ENCODE assay signal across 28 cellular contexts in genomic region chr16:87138316-87138715, GRCh38.
"Had no signal": no experiment of that assay in that cellular context is flagged by ENCODE, and none has a peak within 500 bp of the region (broad histone marks: within the 10 kb centered on the region; RNA-seq: fewer than 3 reads in every experiment).

No MANE protein-coding gene starts in this region.

- H3K4me2 ChIP-seq: hepatocyte, neural progenitor cell had no signal

- H3K4me3 ChIP-seq: heart left ventricle, hepatocyte, left ventricle myocardium inferior, lung, mucosa of descending colon, neural progenitor cell, ovary, prostate gland, stomach, testis, thyroid gland, transverse colon, upper lobe of left lung had no signal

- ATAC-seq: heart left ventricle; mucosa of descending colon; naive thymus-derived CD4-positive, alpha-beta T cell; right cardiac atrium; sciatic nerve; stimulated activated naive B cell treated with anti-CD40 and anti-IgM and Interleukin-4, amounts not matched to agents 10 μg/mL and 1 μg/mL and 100 μg/mL, for 72 hours; stimulated activated naive CD8-positive, alpha-beta T cell treated with anti-CD3 and anti-CD28 coated beads, Interleukin-15, Interleukin-2, amounts not matched to agents 100 U/mL and 50 U/mL, for 24 hours had no signal

- H3K79me2 ChIP-seq: hepatocyte had no signal

- H3K27me3 ChIP-seq: heart left ventricle, hepatocyte, neural progenitor cell, ovary, stomach, testis, thyroid gland, transverse colon, upper lobe of left lung had no signal

- H3K36me3 ChIP-seq: heart left ventricle, left ventricle myocardium inferior, neural progenitor cell, neutrophil, ovary, prostate gland, stomach, thyroid gland, transverse colon, upper lobe of left lung had no signal

- H2AFZ ChIP-seq: hepatocyte, neural progenitor cell had no signal

- H3K9ac ChIP-seq: neural progenitor cell had no signal

- H3K4me1 ChIP-seq: heart left ventricle, left ventricle myocardium inferior, prostate gland, stomach, testis, thyroid gland, transverse colon, upper lobe of left lung had no signal

- H3K27ac ChIP-seq: heart left ventricle, hepatocyte, left ventricle myocardium inferior, neural progenitor cell, neutrophil, ovary, prostate gland, stomach, testis, thyroid gland, transverse colon, upper lobe of left lung had no signal

- H3K9me3 ChIP-seq: mucosa of descending colon, neutrophil, ovary, prostate gland, testis, thyroid gland, transverse colon, upper lobe of left lung had no signal

- DNase-seq: glutamatergic neuron; heart left ventricle; islet precursor cell; left ventricle myocardium inferior; mesendoderm; midbrain; mucosa of descending colon; naive thymus-derived CD4-positive, alpha-beta T cell; nephron progenitor cell; occipital lobe; ovary; retina; right cardiac atrium; stimulated activated CD4-positive, alpha-beta T cell treated with anti-CD3 and anti-CD28 coated beads, Interleukin-2, amount 100 ng/mL, for 24 hours; stimulated activated CD4-positive, alpha-beta T cell treated with anti-CD3 and anti-CD28 coated beads, Interleukin-4, amount 100 ng/mL, for 1 hour; stimulated activated naive B cell treated with anti-CD40 and anti-IgM and Interleukin-4, amounts not matched to agents 10 μg/mL and 1 μg/mL and 100 μg/mL, for 72 hours; stimulated activated naive CD8-positive, alpha-beta T cell treated with anti-CD3 and anti-CD28 coated beads, Interleukin-15, Interleukin-2, amounts not matched to agents 100 U/mL and 50 U/mL, for 24 hours; stomach; testis; thyroid gland; transverse colon; upper lobe of left lung had no signal
